8 cellular contexts compared by ENCODE assay signal in genomic region chr1:32886012-32886827, GRCh38. TPM values are rescaled to one million over a fixed set of nuclear protein-coding genes. Genes with fewer than 3 reads are reported as not detected.
DNase-seq lines count a peak whose midpoint lies in the region; ATAC-seq, FAIRE-seq and TF ChIP-seq lines count a peak whose summit lies in the region.

Gene HPCA (plus strand): TSS chr1:32886491. CDS start chr1:32888899, 2,408 bp downstream.

- in situ Hi-C loops in ACHN (cut with HindIII; ENCODE audit: low pct_ligation_motif_present, low pct_unique_long_range_greater_than_20kb, low sequenced_read_pairs) = no loop called here
- in situ Hi-C loops in GM13976 (cut with MboI; ENCODE audit: low sequenced_read_pairs, unreplicated experiment) = no loop called here

- no peaks in the 10 kb centered on the region for H3K4me1 ChIP-seq in right lobe of liver

- peak within 1 kb of the TSS; percentile 37 for H3K4me3 Mint-ChIP-seq in chondrocyte (ENCODE audit: unreplicated experiment)

- WGBS in right lobe of liver (ENCODE audit: insufficient coverage, low coverage, low lambda C conversion rate, missing lambda C conversion rate) = 9% methylated on average over 21 of the region's 79 CpGs

- H3K36me3 Mint-ChIP-seq in chondrocyte (ENCODE audit: low read depth) = no peaks in the 10 kb centered on the region

- peak; percentile 74 for DNase-seq in ACHN
- peak; percentile 79 for DNase-seq in GM13976 (ENCODE audit: low spot score)
- DNase-seq in RPMI8226 = peak; percentile 76
- DNase-seq in chondrocyte (ENCODE audit: low spot score) = no peak
- DNase-seq in right lobe of liver = peak in 1 of 3 donors; percentile 46
- DNase-seq in urothelium cell line (ENCODE audit: low spot score) = peak; percentile 86

- no peaks in the 10 kb centered on the region for H3K9me3 ChIP-seq in right lobe of liver

- H3K9me3 Mint-ChIP-seq in chondrocyte (ENCODE audit: low read depth) = no peaks in the 10 kb centered on the region

- peaks cover 0 to 16% of the 10 kb centered on the region in 2 donors for H3K27me3 ChIP-seq in right lobe of liver

- no peak for FAIRE-seq in urothelium cell line (lab: Jason Lieb, UNC)

- H3K4me1 Mint-ChIP-seq in chondrocyte (ENCODE audit: low read depth) = no peaks in the 10 kb centered on the region

- no peak within 1 kb of the TSS for H3K4me3 ChIP-seq in right lobe of liver

- TF ChIP-seq CTCF in GM13976 (IDR thresholded peaks at IDR 0.05; ENCODE audit: borderline replicate concordance, control extremely low read depth, extremely low read depth, insufficient read depth, missing control alignments) = peak; percentile 67
- TF ChIP-seq CTCF in chondrocyte (IDR thresholded peaks at IDR 0.05) = peak; percentile 83
- TF ChIP-seq CTCF in right lobe of liver (IDR thresholded peaks at IDR 0.05) = peak; percentile 12 to 40 (median 17)

- no peaks in the 10 kb centered on the region for H3K36me3 ChIP-seq in right lobe of liver

- intact Hi-C loops in right lobe of liver (cut with DNase I) = no loop called here

- H3K27me3 Mint-ChIP-seq in chondrocyte (ENCODE audit: low read depth) = peaks cover 39% of the 10 kb centered on the region

- no peak within 1 kb of the TSS for H3K27ac ChIP-seq in right lobe of liver

- no peak for TF ChIP-seq POLR2A in right lobe of liver (IDR thresholded peaks at IDR 0.05)

- peak; percentile 54 to 83 (median 70) for ATAC-seq in right lobe of liver
- no peak for ATAC-seq in GM19452 (IDR thresholded peaks at IDR 0.05; ENCODE audit: unreplicated experiment)
- ATAC-seq in HG03571 (IDR thresholded peaks at IDR 0.05; ENCODE audit: unreplicated experiment) = no peak

- H3K27ac Mint-ChIP-seq in chondrocyte (ENCODE audit: unreplicated experiment) = no peak within 1 kb of the TSS

RNA-seq across cellular contexts. Expression of gene HPCA, which starts in this region (rescaled TPM):
- total RNA-seq in chondrocyte = 0.54 TPM in 1 of 3 replicates, not detected in the others
- not detected for total RNA-seq in right lobe of liver

Comparison
In these comparisons a context has a peak if more than half of its experiments do, and no peak if none do; other contexts are left out.
1. Peak in ATAC-seq in right lobe of liver; RNA of the gene not detected or under 1 TPM.
2. CTCF ChIP-seq: peak in every context shown above with its lines; median percentile 83 in chondrocyte; 67 in GM13976; 17 in right lobe of liver.